Comparison of ENCODE assay signal across 8 cellular contexts in the genomic region with DNA sequence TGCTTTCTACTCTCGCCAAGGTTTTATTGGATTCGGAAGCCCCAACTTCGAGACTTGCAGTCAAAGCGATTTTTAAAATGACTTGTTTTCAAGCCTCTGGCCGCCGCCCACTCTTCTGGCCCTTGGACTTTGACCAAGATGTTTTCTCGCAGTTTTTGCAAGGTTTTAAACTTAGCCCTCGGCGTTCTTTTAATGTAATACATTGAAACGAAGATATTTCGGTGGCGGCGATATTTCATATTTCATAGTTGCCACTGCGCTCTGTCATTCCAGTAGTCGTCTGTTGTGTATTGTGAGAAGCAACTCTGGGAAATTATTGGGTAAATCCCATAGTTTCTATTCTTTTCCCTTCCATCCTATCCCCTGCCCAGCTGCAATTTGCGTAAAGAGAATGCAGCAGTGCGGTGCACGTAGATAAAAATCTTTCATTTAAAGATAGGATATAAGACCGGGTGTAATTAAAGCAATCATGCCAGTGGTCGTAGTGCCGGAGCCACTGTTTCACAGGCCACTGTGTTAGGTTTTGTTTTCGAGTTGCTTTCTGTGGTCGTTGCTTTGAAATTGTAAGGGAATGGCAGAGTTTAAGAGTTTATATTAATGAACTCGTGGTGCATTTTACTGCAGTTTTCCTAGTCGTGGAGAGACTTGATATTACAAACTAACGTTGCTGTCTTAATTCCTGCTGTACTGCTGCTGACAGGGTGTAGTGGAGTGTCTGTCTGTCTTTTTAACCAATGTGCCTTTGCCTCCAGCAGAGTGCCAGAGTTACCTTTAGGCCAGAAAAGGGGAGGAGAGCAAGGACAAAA. TPM values are rescaled to one million over a fixed set of nuclear protein-coding genes. Genes with fewer than 3 reads are reported as not detected.
DNase-seq lines count a peak whose midpoint lies in the region; ATAC-seq and TF ChIP-seq lines count a peak whose summit lies in the region.

No MANE protein-coding gene starts in this region.

- in situ Hi-C loops in gastrocnemius medialis (cut with MboI; ENCODE audit: low sequenced_read_pairs in 4 of 4) = loop anchor here (10.0 kb wide), 2 partner anchors 63 to 147 kb away; no protein-coding TSS in a partner anchor

- H3K36me3 ChIP-seq in ascending aorta = peaks cover 5 to 7% of the 10 kb centered on the region in 2 donors
- H3K36me3 ChIP-seq in iPS DF 6.9 (ENCODE audit: control insufficient read depth, insufficient read depth, low read length) = no peaks in the 10 kb centered on the region
- H3K36me3 ChIP-seq in gastrocnemius medialis = peaks cover 0 to 15% of the 10 kb centered on the region in 2 donors

- H3K4me3 Mint-ChIP-seq in activated CD4-positive, alpha-beta T cell treated with anti-CD3 and anti-CD28 coated beads, Interleukin-2, amount 10 ng/mL, durations not matched to agents 7 days and 5 days = peak overlapping the region; percentile 91
- H3K4me3 Mint-ChIP-seq in HFFc6 = peak overlapping the region; percentile 93

- peak; percentile 24 for DNase-seq in activated CD4-positive, alpha-beta T cell treated with anti-CD3 and anti-CD28 coated beads, Interleukin-2, amount 10 ng/mL, durations not matched to agents 7 days and 5 days
- no peak for DNase-seq in activated CD4-positive, alpha-beta T cell treated with anti-CD3 and anti-CD28 coated beads, Interleukin-2, amount 50 U/mL, for 1 hour
- DNase-seq in HFFc6 (peak; percentile 35), NAMALWA (ENCODE audit: low spot score) (peak; percentile 75), ascending aorta (ENCODE audit: low spot score in 2 of 2) (no peak), iPS DF 6.9 (ENCODE audit: low read depth, low spot score) (no peak), gastrocnemius medialis (no peak)

- H3K4me1 ChIP-seq in ascending aorta (peaks cover 2 to 3% of the 10 kb centered on the region in 2 donors), iPS DF 6.9 (ENCODE audit: control insufficient read depth, insufficient read depth, low read length) (peaks cover 1% of the 10 kb centered on the region; the same call in 1 of the 2 replicates), gastrocnemius medialis (peaks cover 20 to 24% of the 10 kb centered on the region in 2 donors)

- H3K9me3 Mint-ChIP-seq in activated CD4-positive, alpha-beta T cell treated with anti-CD3 and anti-CD28 coated beads, Interleukin-2, amount 10 ng/mL, durations not matched to agents 7 days and 5 days = no peaks in the 10 kb centered on the region
- no peaks in the 10 kb centered on the region for H3K9me3 Mint-ChIP-seq in HFFc6

- H3K27me3 Mint-ChIP-seq in activated CD4-positive, alpha-beta T cell treated with anti-CD3 and anti-CD28 coated beads, Interleukin-2, amount 10 ng/mL, durations not matched to agents 7 days and 5 days = no peaks in the 10 kb centered on the region
- no peaks in the 10 kb centered on the region for H3K27me3 Mint-ChIP-seq in HFFc6 (ENCODE audit: insufficient read depth)

- no peak for TF ChIP-seq POLR2A in gastrocnemius medialis (IDR thresholded peaks at IDR 0.05)

- POLR2A ChIA-PET in activated CD4-positive, alpha-beta T cell treated with anti-CD3 and anti-CD28 coated beads, Interleukin-2, amount 10 ng/mL, durations not matched to agents 7 days and 5 days (lab: Charles Lee) = no interaction called here

- CTCF ChIA-PET in activated CD4-positive, alpha-beta T cell treated with anti-CD3 and anti-CD28 coated beads, Interleukin-2, amount 10 ng/mL, durations not matched to agents 7 days and 5 days (lab: Charles Lee) = interaction anchor here (1.7 to 3.0 kb wide), 2 partner anchors 13 to 54 kb away, joined by 5 to 17 read pairs; no protein-coding TSS in a partner anchor

- no CpG with 5 or more reads among the region's 26 CpGs for WGBS in iPS DF 6.9 (ENCODE audit: insufficient coverage, insufficient read length)

- intact Hi-C loops in ascending aorta (cut with DNase I) (loop anchor here (2.0 to 10.0 kb wide), 8 partner anchors 31 to 433 kb away; a partner anchor contains a TSS), gastrocnemius medialis (cut with DNase I; ENCODE audit: low total_unique reads) (loop anchor here (2.0 kb wide), 3 partner anchors 59 to 237 kb away; a partner anchor contains a TSS)

- H3K27ac Mint-ChIP-seq in activated CD4-positive, alpha-beta T cell treated with anti-CD3 and anti-CD28 coated beads, Interleukin-2, amount 10 ng/mL, durations not matched to agents 7 days and 5 days = peak overlapping the region; percentile 99
- peak overlapping the region; percentile 100 for H3K27ac Mint-ChIP-seq in HFFc6

- TF ChIP-seq CTCF in HFFc6 (IDR thresholded peaks at IDR 0.05) (no peak), ascending aorta (IDR thresholded peaks at IDR 0.05) (no peak), gastrocnemius medialis (IDR thresholded peaks at IDR 0.05 in 4 of 5, conservative IDR thresholded peaks at IDR 0.05 in 1 of 5) (no peak)

- H3K27me3 ChIP-seq in ascending aorta = no peaks in the 10 kb centered on the region
- no peaks in the 10 kb centered on the region for H3K27me3 ChIP-seq in iPS DF 6.9 (ENCODE audit: control insufficient read depth, insufficient read depth, low read length)
- H3K27me3 ChIP-seq in gastrocnemius medialis = no peaks in the 10 kb centered on the region

- H3K9me3 ChIP-seq in ascending aorta (no peaks in the 10 kb centered on the region), iPS DF 6.9 (ENCODE audit: control insufficient read depth, insufficient read depth, low read length) (no peaks in the 10 kb centered on the region), gastrocnemius medialis (no peaks in the 10 kb centered on the region)

- H3K27ac ChIP-seq in ascending aorta (peak overlapping the region; percentile 98), iPS DF 6.9 (ENCODE audit: low read length) (no peak overlapping the region), gastrocnemius medialis (peak overlapping the region; percentile 93 to 100 (median 98))

- H3K4me1 Mint-ChIP-seq in activated CD4-positive, alpha-beta T cell treated with anti-CD3 and anti-CD28 coated beads, Interleukin-2, amount 10 ng/mL, durations not matched to agents 7 days and 5 days = peaks cover 30% of the 10 kb centered on the region
- H3K4me1 Mint-ChIP-seq in HFFc6 (ENCODE audit: low read depth) = peaks cover 58% of the 10 kb centered on the region

- H3K36me3 Mint-ChIP-seq in activated CD4-positive, alpha-beta T cell treated with anti-CD3 and anti-CD28 coated beads, Interleukin-2, amount 10 ng/mL, durations not matched to agents 7 days and 5 days (ENCODE audit: low read depth) = peaks cover 28% of the 10 kb centered on the region
- H3K36me3 Mint-ChIP-seq in HFFc6 (ENCODE audit: low read depth) = peaks cover 44% of the 10 kb centered on the region

- peak; percentile 18 to 24 for ATAC-seq in gastrocnemius medialis
- ATAC-seq in GM18868 (IDR thresholded peaks at IDR 0.05; ENCODE audit: unreplicated experiment) = no peak

- H3K4me3 ChIP-seq in ascending aorta = peak overlapping the region; percentile 78 to 81
- H3K4me3 ChIP-seq in iPS DF 6.9 (ENCODE audit: low read length) = peak overlapping the region; percentile 71; the same call in 1 of the 2 replicates
- peak overlapping the region; percentile 61 to 99 (median 90) for H3K4me3 ChIP-seq in gastrocnemius medialis

RNA-seq across cellular contexts. Expression of a gene that starts 0.7 kb away (rescaled TPM):
- 10 to 100 TPM; 34.9 to 41.2 TPM for total RNA-seq in activated CD4-positive, alpha-beta T cell treated with anti-CD3 and anti-CD28 coated beads, Interleukin-2, amount 10 ng/mL, durations not matched to agents 7 days and 5 days
- 10 to 100 TPM; 49.5 to 64.6 (median 58.3) TPM for total RNA-seq in HFFc6 (2021; fragmentation: NEBNext Ultra II Directional; extraction: Animal tissue kit (Norgen Biotek cat#: 25700))
- total RNA-seq in ascending aorta (27.7 TPM), gastrocnemius medialis (10 to 100 TPM; 30.7 to 60.3 (median 46.6) TPM)

RNA-seq across cellular contexts. Expression of a gene that starts 30.4 kb away (rescaled TPM):
- total RNA-seq in activated CD4-positive, alpha-beta T cell treated with anti-CD3 and anti-CD28 coated beads, Interleukin-2, amount 10 ng/mL, durations not matched to agents 7 days and 5 days = 10 to 100 TPM; 33.1 to 39.6 TPM
- total RNA-seq in HFFc6 (2021; fragmentation: NEBNext Ultra II Directional; extraction: Animal tissue kit (Norgen Biotek cat#: 25700)) = under 1 TPM; 0.35 to 0.66 (median 0.42) TPM
- total RNA-seq in ascending aorta (2.8 TPM), gastrocnemius medialis (1 to 10 TPM; 1.7 to 2.5 (median 2.0) TPM)

Comparison
In these comparisons a context has a peak if more than half of its experiments do, and no peak if none do; other contexts are left out.
1. DNase-seq: peak in activated CD4-positive, alpha-beta T cell treated with anti-CD3 and anti-CD28 coated beads, Interleukin-2, amount 10 ng/mL, durations not matched to agents 7 days and 5 days (single experiment), HFFc6 (single experiment) and NAMALWA (single experiment); none in activated CD4-positive, alpha-beta T cell treated with anti-CD3 and anti-CD28 coated beads, Interleukin-2, amount 50 U/mL, for 1 hour (single experiment), ascending aorta (0 of 2), iPS DF 6.9 (single experiment) and gastrocnemius medialis (0 of 2).
2. Peak in every context shown above with its lines, with median percentiles within 50 percentile points of each other: H3K4me3 ChIP-seq.